In genomic region chr9:37364751-37365360, GRCh38 we compare ENCODE assay signal across 11 cellular contexts. TPM values are rescaled to one million over a fixed set of nuclear protein-coding genes. Genes with fewer than 3 reads are reported as not detected.
DNase-seq lines count a peak whose midpoint lies in the region; ATAC-seq and TF ChIP-seq lines count a peak whose summit lies in the region.
"Had no signal": no experiment of that assay in that cellular context is flagged by ENCODE, and none has a peak within 500 bp of the region (broad histone marks: within the 10 kb centered on the region; RNA-seq: fewer than 3 reads in every experiment).

No MANE protein-coding gene starts in this region.

- in situ Hi-C loops in KBM-7 (cut with MboI; ENCODE audit: low pct_unique_long_range_greater_than_20kb, low sequenced_read_pairs) (no loop called here), astrocyte of the spinal cord (cut with HindIII; ENCODE audit: low sequenced_read_pairs) (no loop called here)

- TF ChIP-seq CTCF in GM10248 (IDR thresholded peaks at IDR 0.05; ENCODE audit: control extremely low read depth, extremely low read depth, low read depth, missing control alignments) (peak; percentile 31), astrocyte of the spinal cord (IDR thresholded peaks at IDR 0.05; ENCODE audit: low read depth, low read length) (peak; percentile 23)

- CTCF ChIA-PET in GM10248 (lab: Yijun Ruan, JAX), result interaction anchor here (0.6 to 15.5 kb wide), 17 partner anchors 9 to 491 kb away, joined by 3 to 235 read pairs (median 3); no protein-coding TSS in a partner anchor
- CTCF ChIA-PET in naive thymus-derived CD4-positive, alpha-beta T cell (lab: Charles Lee), result interaction anchor here (0.5 to 0.7 kb wide), 2 partner anchors 69 to 808 kb away, joined by 4 to 7 read pairs; no protein-coding TSS in a partner anchor

- no peaks in the 10 kb centered on the region for H3K27me3 Mint-ChIP-seq in naive thymus-derived CD4-positive, alpha-beta T cell
- H3K27me3 Mint-ChIP-seq: activated naive CD8-positive, alpha-beta T cell treated with anti-CD3 and anti-CD28 coated beads, Interleukin-2, amount 50 U/mL, for 24 hours had no signal

- DNase-seq in GM10248 (ENCODE audit: extremely low spot score) (no peak), KBM-7 (peak; percentile 27), astrocyte of the spinal cord (ENCODE audit: low read depth, low spot score) (no peak), substantia nigra (lab: John Stamatoyannopoulos, UW) (no peak), RPMI8226 (no peak), NCI-H1417 (lab: John Stamatoyannopoulos, UW) (no peak), nucleus accumbens (lab: John Stamatoyannopoulos, UW) (no peak)
- peak in 3 of 9 donors; percentile 3 to 18 (median 7) for DNase-seq in naive thymus-derived CD4-positive, alpha-beta T cell
- DNase-seq: activated naive CD8-positive, alpha-beta T cell treated with anti-CD3 and anti-CD28 coated beads, Interleukin-2, amount 50 U/mL, for 24 hours; foreskin melanocyte; NCI-H1092 had no signal

- H3K27me3 ChIP-seq in naive thymus-derived CD4-positive, alpha-beta T cell (ENCODE audit: control insufficient read depth in 2 of 2, insufficient read depth in 2 of 2, low read length in 2 of 2), result no peaks in the 10 kb centered on the region

- H3K4me1 Mint-ChIP-seq in naive thymus-derived CD4-positive, alpha-beta T cell, result peaks cover 0 to 10% (median 0%) of the 10 kb centered on the region in 7 donors

- H3K36me3 Mint-ChIP-seq in naive thymus-derived CD4-positive, alpha-beta T cell, result peaks cover 0 to 10% (median 7%) of the 10 kb centered on the region in 5 donors

- no peaks in the 10 kb centered on the region for H3K36me3 ChIP-seq in naive thymus-derived CD4-positive, alpha-beta T cell (ENCODE audit: control insufficient read depth in 2 of 3, insufficient read depth in 3 of 3, low read length in 3 of 3)

- no peak overlapping the region for H3K27ac Mint-ChIP-seq in naive thymus-derived CD4-positive, alpha-beta T cell
- H3K27ac Mint-ChIP-seq: activated naive CD8-positive, alpha-beta T cell treated with anti-CD3 and anti-CD28 coated beads, Interleukin-2, amount 50 U/mL, for 24 hours had no signal

- POLR2A ChIA-PET in GM10248 (lab: Yijun Ruan, JAX), result interaction anchor here (0.6 kb wide), 1 partner anchor 132 kb away, joined by 5 read pairs; no protein-coding TSS in a partner anchor
- POLR2A ChIA-PET in naive thymus-derived CD4-positive, alpha-beta T cell (lab: Charles Lee), result no interaction called here

- intact Hi-C loops in naive thymus-derived CD4-positive, alpha-beta T cell (cut with micrococcal nuclease), result loop anchor here (1.0 to 10.0 kb wide), 2 partner anchors 369 to 370 kb away; no protein-coding TSS in a partner anchor

- H3K9me3 Mint-ChIP-seq in naive thymus-derived CD4-positive, alpha-beta T cell, result peaks cover 0 to 4% (median 0%) of the 10 kb centered on the region in 11 donors
- H3K9me3 Mint-ChIP-seq: activated naive CD8-positive, alpha-beta T cell treated with anti-CD3 and anti-CD28 coated beads, Interleukin-2, amount 50 U/mL, for 24 hours had no signal

- peak; percentile 54 for ATAC-seq in naive thymus-derived CD4-positive, alpha-beta T cell
- ATAC-seq: activated naive CD8-positive, alpha-beta T cell treated with anti-CD3 and anti-CD28 coated beads, Interleukin-2, amount 50 U/mL, for 24 hours had no signal

- H3K4me3 Mint-ChIP-seq in naive thymus-derived CD4-positive, alpha-beta T cell, result no peak overlapping the region
- H3K4me3 Mint-ChIP-seq: activated naive CD8-positive, alpha-beta T cell treated with anti-CD3 and anti-CD28 coated beads, Interleukin-2, amount 50 U/mL, for 24 hours had no signal

- H3K27ac ChIP-seq in naive thymus-derived CD4-positive, alpha-beta T cell (ENCODE audit: low read depth, low read length), result no peak overlapping the region
- H3K27ac ChIP-seq in substantia nigra (ENCODE audit: low read depth, low read length, poor library complexity, severe bottlenecking), result no peak overlapping the region

- H3K4me1 ChIP-seq in naive thymus-derived CD4-positive, alpha-beta T cell (ENCODE audit: control insufficient read depth in 2 of 2, insufficient read depth in 2 of 2, low read length in 2 of 2), result no peaks in the 10 kb centered on the region

- H3K4me3 ChIP-seq in astrocyte of the spinal cord (ENCODE audit: low read depth, low read length), result no peak overlapping the region
- H3K4me3 ChIP-seq in naive thymus-derived CD4-positive, alpha-beta T cell (ENCODE audit: low read length), result no peak overlapping the region

- no peaks in the 10 kb centered on the region for H3K9me3 ChIP-seq in naive thymus-derived CD4-positive, alpha-beta T cell (ENCODE audit: control insufficient read depth in 2 of 3, low read length in 3 of 3)

RNA-seq across cellular contexts. Expression of gene GRHPR, which starts 57.6 kb away (rescaled TPM):
- 10 to 100 TPM; 33.2 to 58.6 (median 53.1) TPM for total RNA-seq in naive thymus-derived CD4-positive, alpha-beta T cell
- 10 to 100 TPM; 78.1 to 94.7 TPM for polyA plus RNA-seq in naive thymus-derived CD4-positive, alpha-beta T cell
